Comparison of ENCODE assay signal across 21 cellular contexts in the genomic region with DNA sequence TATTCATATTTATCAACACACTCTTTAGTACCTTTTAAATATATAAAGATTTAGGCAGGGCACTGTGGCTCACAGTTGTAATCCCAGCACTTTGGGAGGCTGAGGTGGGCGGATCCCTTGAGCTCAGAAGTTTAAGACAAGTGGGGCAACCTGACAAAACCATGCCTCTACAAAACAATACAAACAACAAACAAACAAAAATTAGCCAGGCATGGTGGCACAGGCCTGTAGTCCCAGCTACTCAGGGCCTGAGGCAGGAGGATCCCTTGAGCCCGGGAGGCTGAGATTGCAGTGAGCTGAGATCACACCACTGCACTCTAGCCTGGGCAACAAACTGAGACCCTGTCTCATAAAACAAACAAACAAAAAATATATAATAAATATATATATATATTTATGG.
"Had no signal": no experiment of that assay in that cellular context is flagged by ENCODE, and none has a peak within 500 bp of the region (broad histone marks: within the 10 kb centered on the region; RNA-seq: fewer than 3 reads in every experiment).

No MANE protein-coding gene starts in this region.

- FAIRE-seq: HTR-8/SVneo had no signal

- H3K9me3 ChIP-seq: SK-N-SH had no signal

- ATAC-seq: Panc1, PC-3 had no signal

- H3K9ac ChIP-seq: SK-N-SH had no signal

- DNase-seq: KBM-7, MV-4-11, NCI-H1048, NCI-H1105, NCI-H1417, NCI-H1436 treated with DMSO at 0.1 percent for 48 hours, NCI-H1694, NCI-H187 treated with DMSO at 0.1 percent for 48 hours, NCI-H2029 treated with DMSO at 0.1 percent for 48 hours, NCI-H2171 treated with DMSO at 0.1 percent for 48 hours, NCI-H2227 treated with DMSO at 0.1 percent for 48 hours, NCI-H524 treated with DMSO at 0.1 percent for 48 hours, NCI-H69, NCI-H774, PC-3, SHP77, SK-N-SH had no signal

- H3K9me2 ChIP-seq: SK-N-SH had no signal

- H3K4me2 ChIP-seq: SK-N-SH had no signal

- H3K27ac ChIP-seq: HL-60, RWPE1 had no signal
